ENCODE assay signal across 1 cellular context in the genomic region with DNA sequence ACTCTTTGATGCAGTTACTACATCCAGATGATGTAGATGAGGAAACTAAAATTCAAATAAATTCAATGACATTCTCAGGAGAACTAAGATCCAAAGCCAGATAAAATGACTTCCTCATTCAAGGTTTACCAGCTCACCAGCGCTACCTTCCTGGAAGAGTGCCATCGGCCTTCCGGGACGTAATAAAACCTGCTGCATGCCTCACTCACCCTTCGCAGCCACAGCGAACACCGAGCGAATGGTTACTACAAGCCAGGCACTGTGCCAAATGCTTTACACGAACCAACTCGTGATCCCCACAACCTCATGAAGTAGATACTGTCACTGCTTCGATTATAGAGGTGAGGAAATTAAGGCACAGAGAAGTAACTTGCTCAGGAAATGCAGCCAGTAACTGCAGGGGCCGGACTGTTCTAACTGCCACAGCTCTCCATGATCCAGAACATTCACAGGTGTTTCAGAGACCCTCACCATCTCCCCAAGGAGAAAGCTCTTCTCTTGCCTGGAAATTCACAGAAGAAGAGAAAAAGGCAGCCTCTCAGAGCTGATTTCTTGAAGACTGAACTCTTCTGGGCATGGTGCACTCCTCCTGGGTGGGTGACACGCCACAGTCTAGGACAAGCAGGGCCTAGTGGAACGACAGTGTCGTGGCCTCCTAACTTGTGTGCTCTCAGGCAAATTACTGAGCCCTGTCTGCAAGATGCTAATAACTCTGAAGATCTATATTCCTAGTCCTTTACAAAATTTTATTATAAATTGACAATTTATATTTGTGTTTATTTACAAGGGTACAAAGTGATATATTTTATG.
TF ChIP-seq lines count a peak whose summit lies in the region.

No MANE protein-coding gene starts in this region.

TF ChIP-seq in HepG2, 621 proteins besides CTCF, POLR2A, EP300 and RAD21 (continued from another document):
- TF ChIP-seq, protein P1, sequence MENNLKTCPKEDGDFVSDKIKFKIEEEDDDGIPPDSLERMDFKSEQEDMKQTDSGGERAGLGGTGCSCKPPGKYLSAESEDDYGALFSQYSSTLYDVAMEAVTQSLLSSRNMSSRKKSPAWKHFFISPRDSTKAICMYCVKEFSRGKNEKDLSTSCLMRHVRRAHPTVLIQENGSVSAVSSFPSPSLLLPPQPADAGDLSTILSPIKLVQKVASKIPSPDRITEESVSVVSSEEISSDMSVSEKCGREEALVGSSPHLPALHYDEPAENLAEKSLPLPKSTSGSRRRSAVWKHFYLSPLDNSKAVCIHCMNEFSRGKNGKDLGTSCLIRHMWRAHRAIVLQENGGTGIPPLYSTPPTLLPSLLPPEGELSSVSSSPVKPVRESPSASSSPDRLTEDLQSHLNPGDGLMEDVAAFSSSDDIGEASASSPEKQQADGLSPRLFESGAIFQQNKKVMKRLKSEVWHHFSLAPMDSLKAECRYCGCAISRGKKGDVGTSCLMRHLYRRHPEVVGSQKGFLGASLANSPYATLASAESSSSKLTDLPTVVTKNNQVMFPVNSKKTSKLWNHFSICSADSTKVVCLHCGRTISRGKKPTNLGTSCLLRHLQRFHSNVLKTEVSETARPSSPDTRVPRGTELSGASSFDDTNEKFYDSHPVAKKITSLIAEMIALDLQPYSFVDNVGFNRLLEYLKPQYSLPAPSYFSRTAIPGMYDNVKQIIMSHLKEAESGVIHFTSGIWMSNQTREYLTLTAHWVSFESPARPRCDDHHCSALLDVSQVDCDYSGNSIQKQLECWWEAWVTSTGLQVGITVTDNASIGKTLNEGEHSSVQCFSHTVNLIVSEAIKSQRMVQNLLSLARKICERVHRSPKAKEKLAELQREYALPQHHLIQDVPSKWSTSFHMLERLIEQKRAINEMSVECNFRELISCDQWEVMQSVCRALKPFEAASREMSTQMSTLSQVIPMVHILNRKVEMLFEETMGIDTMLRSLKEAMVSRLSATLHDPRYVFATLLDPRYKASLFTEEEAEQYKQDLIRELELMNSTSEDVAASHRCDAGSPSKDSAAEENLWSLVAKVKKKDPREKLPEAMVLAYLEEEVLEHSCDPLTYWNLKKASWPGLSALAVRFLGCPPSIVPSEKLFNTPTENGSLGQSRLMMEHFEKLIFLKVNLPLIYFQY (CRISPR knock-in tag; IDR thresholded peaks at IDR 0.05; ENCODE audit: borderline replicate concordance) = no peak
- no peak for TF ChIP-seq ZFP1 (CRISPR knock-in tag; IDR thresholded peaks at IDR 0.05)
- TF ChIP-seq ZNF550 (CRISPR knock-in tag; IDR thresholded peaks at IDR 0.05; ENCODE audit: borderline replicate concordance) = no peak
- TF ChIP-seq GATA4 (IDR thresholded peaks at IDR 0.05; ENCODE audit: borderline replicate concordance, low read depth) = no peak
- no peak for TF ChIP-seq ZNF510 (CRISPR knock-in tag; IDR thresholded peaks at IDR 0.05; ENCODE audit: low read depth)
- TF ChIP-seq ZFP90 (CRISPR knock-in tag; IDR thresholded peaks at IDR 0.05; ENCODE audit: borderline replicate concordance) = no peak
TF ChIP-seq in HepG2: peak in this region for 0.
